Comparison of ENCODE assay signal across 17 cellular contexts in the genomic region with DNA sequence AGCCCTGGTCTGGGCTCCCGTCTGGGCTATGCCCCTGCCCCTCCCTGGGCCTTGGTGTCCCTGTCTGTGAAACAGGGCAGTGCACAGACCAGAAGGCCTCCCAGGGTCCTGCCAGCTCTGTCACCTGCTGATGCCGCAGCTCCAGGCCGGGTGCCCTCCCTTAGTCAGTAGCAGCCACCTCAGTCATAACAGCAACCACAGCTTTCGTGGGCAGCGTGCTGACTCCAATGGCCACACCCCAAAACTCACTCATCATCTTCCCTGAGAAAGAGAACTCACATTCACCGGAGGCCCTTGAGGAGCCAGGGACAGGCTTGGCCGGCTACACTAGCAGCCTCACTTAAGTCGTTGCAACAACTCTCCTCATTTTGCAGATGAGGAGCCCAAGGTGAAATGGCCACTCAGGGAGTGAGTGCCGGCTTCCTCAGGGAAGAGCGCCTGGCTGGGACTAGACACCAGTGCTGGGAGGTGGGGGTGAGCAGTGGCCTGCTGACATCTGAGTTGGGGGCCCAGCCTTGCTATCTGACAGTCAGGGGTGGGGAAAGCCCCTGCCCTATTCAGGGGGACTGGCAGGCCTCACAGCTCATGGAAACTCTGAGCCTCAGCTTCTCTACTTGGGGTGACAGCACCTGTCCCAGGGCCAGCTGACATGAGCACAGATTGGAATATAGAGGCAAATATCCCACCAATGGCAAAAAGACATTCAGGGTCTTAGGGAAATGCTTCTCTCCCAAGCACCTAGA. TPM values are rescaled to one million over a fixed set of nuclear protein-coding genes. Genes with fewer than 3 reads are reported as not detected.
DNase-seq lines count a peak whose midpoint lies in the region; ATAC-seq, FAIRE-seq and TF ChIP-seq lines count a peak whose summit lies in the region.
"Had no signal": no experiment of that assay in that cellular context is flagged by ENCODE, and none has a peak within 500 bp of the region (broad histone marks: within the 10 kb centered on the region; RNA-seq: fewer than 3 reads in every experiment).

No MANE protein-coding gene starts in this region.

- no peak overlapping the region for H3K4me3 ChIP-seq in H1 (ENCODE audit: extremely low read depth in 1 of 4, insufficient read depth in 2 of 4, low read depth in 3 of 4, low read length in 4 of 4)
- no peak overlapping the region for H3K4me3 ChIP-seq in hepatocyte
- H3K4me3 ChIP-seq: suprapubic skin had no signal

- H3K9me3 ChIP-seq in H1 (ENCODE audit: insufficient read depth in 2 of 2, low read depth in 1 of 2, low read length in 1 of 2) (no peaks in the 10 kb centered on the region), hepatocyte (ENCODE audit: low read depth) (no peaks in the 10 kb centered on the region)
- H3K9me3 ChIP-seq: suprapubic skin had no signal

- no peaks in the 10 kb centered on the region for H3K9me3 Mint-ChIP-seq in activated CD4-positive, alpha-beta memory T cell treated with anti-CD3 and anti-CD28 coated beads for 36 hours
- no peaks in the 10 kb centered on the region for H3K9me3 Mint-ChIP-seq in activated CD4-positive, alpha-beta memory T cell treated with anti-CD3 and anti-CD28 coated beads, Interleukin-2, amount 10 ng/mL, durations not matched to agents 7 days and 5 days
- no peaks in the 10 kb centered on the region for H3K9me3 Mint-ChIP-seq in mesothelial cell of epicardium
- H3K9me3 Mint-ChIP-seq: activated naive CD8-positive, alpha-beta T cell treated with anti-CD3 and anti-CD28 coated beads, Interleukin-2, amount 10 ng/mL, durations not matched to agents 7 days and 5 days; naive B cell had no signal

- no peak overlapping the region for H2BK5ac ChIP-seq in H1 (ENCODE audit: low read depth, low read length)

- H3K36me3 ChIP-seq in H1 (ENCODE audit: control insufficient read depth in 2 of 4, insufficient read depth in 4 of 4, low read length in 3 of 4) = peaks cover 17 to 40% (median 30%) of the 10 kb centered on the region in 4 experiments
- H3K36me3 ChIP-seq in hepatocyte (replicated peaks; ENCODE audit: insufficient read depth, low read depth) = no peaks in the 10 kb centered on the region

- no peak overlapping the region for H2BK12ac ChIP-seq in H1 (ENCODE audit: low read depth, low read length)

- H3K9me2 ChIP-seq in hepatocyte (replicated peaks; ENCODE audit: insufficient read depth) = no peaks in the 10 kb centered on the region

- H3K23me2 ChIP-seq in H1 (ENCODE audit: low read depth, low read length) = no peaks in the 10 kb centered on the region

- no peak overlapping the region for H3K14ac ChIP-seq in H1 (ENCODE audit: insufficient read length)

- POLR2A ChIA-PET in activated CD4-positive, alpha-beta memory T cell treated with anti-CD3 and anti-CD28 coated beads for 36 hours (lab: Charles Lee) = interaction anchor here (1.0 to 1.2 kb wide), 2 partner anchors 30 to 41 kb away, joined by 3 read pairs; partner anchors contain the start of gene FAM83G
- POLR2A ChIA-PET in activated CD4-positive, alpha-beta memory T cell treated with anti-CD3 and anti-CD28 coated beads, Interleukin-2, amount 10 ng/mL, durations not matched to agents 7 days and 5 days (lab: Charles Lee) = no interaction called here
- POLR2A ChIA-PET in H1 (lab: Charles Lee; ENCODE audit: partially characterized antibody) = interaction anchor here (2.4 kb wide), 1 partner anchor 29 kb away, joined by 8 read pairs; no protein-coding TSS in a partner anchor

- peaks cover 12% of the 10 kb centered on the region for H3K4me1 Mint-ChIP-seq in activated CD4-positive, alpha-beta memory T cell treated with anti-CD3 and anti-CD28 coated beads for 36 hours (ENCODE audit: low read depth)
- H3K4me1 Mint-ChIP-seq in activated CD4-positive, alpha-beta memory T cell treated with anti-CD3 and anti-CD28 coated beads, Interleukin-2, amount 10 ng/mL, durations not matched to agents 7 days and 5 days = peaks cover 3% of the 10 kb centered on the region
- H3K4me1 Mint-ChIP-seq in mesothelial cell of epicardium = no peaks in the 10 kb centered on the region
- H3K4me1 Mint-ChIP-seq: activated naive CD8-positive, alpha-beta T cell treated with anti-CD3 and anti-CD28 coated beads, Interleukin-2, amount 10 ng/mL, durations not matched to agents 7 days and 5 days; naive B cell had no signal

- H3K4ac ChIP-seq in H1 (replicated peaks; ENCODE audit: insufficient read length, low read depth, low read length) = no peak overlapping the region

- CTCF ChIA-PET in activated CD4-positive, alpha-beta memory T cell treated with anti-CD3 and anti-CD28 coated beads for 36 hours (lab: Charles Lee) = interaction anchor here (2.9 kb wide), 1 partner anchor 14 kb away, joined by 17 read pairs; no protein-coding TSS in a partner anchor
- CTCF ChIA-PET in activated CD4-positive, alpha-beta memory T cell treated with anti-CD3 and anti-CD28 coated beads, Interleukin-2, amount 10 ng/mL, durations not matched to agents 7 days and 5 days (lab: Charles Lee) = interaction anchor here (0.9 to 5.5 kb wide), 2 partner anchors 14 to 19 kb away, joined by 3 to 25 read pairs; no protein-coding TSS in a partner anchor
- CTCF ChIA-PET in H1 (lab: Charles Lee; ENCODE audit: partially characterized antibody) = interaction anchor here (3.3 kb wide), 1 partner anchor 14 kb away, joined by 15 read pairs; no protein-coding TSS in a partner anchor

- H3K56ac ChIP-seq in H1 (replicated peaks; ENCODE audit: insufficient read length, low read depth, low read length) = no peak overlapping the region

- H3K4me1 ChIP-seq in H1 (replicated peaks in 1 of 4; ENCODE audit: control insufficient read depth in 3 of 4, insufficient read depth in 4 of 4, low read length in 3 of 4) (peaks cover 0 to 4% (median under 1%) of the 10 kb centered on the region in 4 experiments; a peak in 3 of 7 replicates), hepatocyte (ENCODE audit: insufficient read depth) (peaks cover 6% of the 10 kb centered on the region)

- no peak for TF ChIP-seq RAD21 in H1 (IDR thresholded peaks at IDR 0.05 in 1 of 2, conservative IDR thresholded peaks at IDR 0.05 in 1 of 2; ENCODE audit: low read depth in 2 of 2, low read length in 2 of 2)

- no peak overlapping the region for H3K18ac ChIP-seq in H1 (ENCODE audit: extremely low read depth, low read length)

- peaks cover 14% of the 10 kb centered on the region for H3K36me3 Mint-ChIP-seq in activated CD4-positive, alpha-beta memory T cell treated with anti-CD3 and anti-CD28 coated beads for 36 hours
- H3K36me3 Mint-ChIP-seq in activated CD4-positive, alpha-beta memory T cell treated with anti-CD3 and anti-CD28 coated beads, Interleukin-2, amount 10 ng/mL, durations not matched to agents 7 days and 5 days (ENCODE audit: low read depth) = no peaks in the 10 kb centered on the region
- H3K36me3 Mint-ChIP-seq in mesothelial cell of epicardium = peaks cover 8% of the 10 kb centered on the region
- H3K36me3 Mint-ChIP-seq: activated naive CD8-positive, alpha-beta T cell treated with anti-CD3 and anti-CD28 coated beads, Interleukin-2, amount 10 ng/mL, durations not matched to agents 7 days and 5 days; naive B cell had no signal

- peak; percentile 62 for DNase-seq in activated CD4-positive, alpha-beta memory T cell treated with anti-CD3 and anti-CD28 coated beads for 36 hours
- DNase-seq in activated CD4-positive, alpha-beta memory T cell treated with anti-CD3 and anti-CD28 coated beads, Interleukin-2, amount 10 ng/mL, durations not matched to agents 7 days and 5 days = no peak
- DNase-seq in HTR-8/SVneo (ENCODE audit: insufficient read length, low spot score) (no peak), H1 (ENCODE audit: low read depth in 1 of 2, low spot score in 2 of 2) (no peak), hepatocyte (ENCODE audit: low spot score) (no peak), mesothelial cell of epicardium (ENCODE audit: low spot score in 2 of 2, unreplicated experiment in 2 of 2) (no peak)
- peak; percentile 25 to 41 for DNase-seq in stimulated activated CD4-positive, alpha-beta T cell treated with anti-CD3 and anti-CD28 coated beads, Interleukin-2, amount 100 ng/mL, for 24 hours
- DNase-seq: activated naive CD8-positive, alpha-beta T cell treated with anti-CD3 and anti-CD28 coated beads, Interleukin-2, amount 10 ng/mL, durations not matched to agents 7 days and 5 days; Calu3; head of caudate nucleus; Karpas-422; naive B cell; NCI-H1694 treated with DMSO at 0.1 percent for 48 hours; OCI-M1 had no signal

- H3K27ac Mint-ChIP-seq in activated CD4-positive, alpha-beta memory T cell treated with anti-CD3 and anti-CD28 coated beads for 36 hours = peak overlapping the region; percentile 10
- H3K27ac Mint-ChIP-seq in activated CD4-positive, alpha-beta memory T cell treated with anti-CD3 and anti-CD28 coated beads, Interleukin-2, amount 10 ng/mL, durations not matched to agents 7 days and 5 days = no peak overlapping the region
- H3K27ac Mint-ChIP-seq in mesothelial cell of epicardium = no peak overlapping the region
- H3K27ac Mint-ChIP-seq: activated naive CD8-positive, alpha-beta T cell treated with anti-CD3 and anti-CD28 coated beads, Interleukin-2, amount 10 ng/mL, durations not matched to agents 7 days and 5 days had no signal

- H4K20me1 ChIP-seq in H1 (replicated peaks in 1 of 2; ENCODE audit: control insufficient read depth in 1 of 2, insufficient read depth in 2 of 2, low read length in 2 of 2) (peaks cover 2 to 16% of the 10 kb centered on the region in 2 experiments), hepatocyte (ENCODE audit: insufficient read depth, poor library complexity, severe bottlenecking) (no peaks in the 10 kb centered on the region)

- H3K27ac ChIP-seq in H1 (ENCODE audit: low read depth, low read length) (no peak overlapping the region), hepatocyte (no peak overlapping the region)
- H3K27ac ChIP-seq: suprapubic skin had no signal

- H3K4me3 Mint-ChIP-seq in activated CD4-positive, alpha-beta memory T cell treated with anti-CD3 and anti-CD28 coated beads for 36 hours = no peak overlapping the region
- H3K4me3 Mint-ChIP-seq in activated CD4-positive, alpha-beta memory T cell treated with anti-CD3 and anti-CD28 coated beads, Interleukin-2, amount 10 ng/mL, durations not matched to agents 7 days and 5 days = no peak overlapping the region
- no peak overlapping the region for H3K4me3 Mint-ChIP-seq in mesothelial cell of epicardium
- H3K4me3 Mint-ChIP-seq: activated naive CD8-positive, alpha-beta T cell treated with anti-CD3 and anti-CD28 coated beads, Interleukin-2, amount 10 ng/mL, durations not matched to agents 7 days and 5 days; naive B cell had no signal

- no peak overlapping the region for H3K9ac ChIP-seq in H1 (replicated peaks in 1 of 4; ENCODE audit: extremely low read depth in 1 of 4, low read depth in 3 of 4, low read length in 3 of 4)

- 93% methylated on average over 10 of the region's 10 CpGs; no CpG with 5 or more reads in 1 of the 2 experiments for WGBS in H1 (ENCODE audit: extremely low coverage in 1 of 2, insufficient coverage in 1 of 2, insufficient read length in 1 of 2, insufficient replicate concordance in 2 of 2, low coverage in 1 of 2, low lambda C conversion rate in 2 of 2, missing lambda C conversion rate in 1 of 2), 2 experiments
- 92% methylated on average over 10 of the region's 10 CpGs for WGBS in hepatocyte (ENCODE audit: low lambda C conversion rate, missing lambda C conversion rate)

- TF ChIP-seq POLR2A in H1 (IDR thresholded peaks at IDR 0.05; ENCODE audit: control extremely low read depth in 1 of 2, low read depth in 2 of 2, low read length in 2 of 2) = no peak

- no peak for ATAC-seq in HG03565 (IDR thresholded peaks at IDR 0.05; ENCODE audit: unreplicated experiment)

- peaks cover 7% of the 10 kb centered on the region; the same call in 1 of the 2 replicates for H3K79me1 ChIP-seq in H1 (ENCODE audit: low read depth, low read length)

- H3K79me2 ChIP-seq in H1 (ENCODE audit: control insufficient read depth in 1 of 2, insufficient read depth in 2 of 2, low read length in 2 of 2) (no peaks in the 10 kb centered on the region), hepatocyte (no peaks in the 10 kb centered on the region)

- 0 out of 2 replicates have a peak overlapping the region, but pooled peaks have one; percentile 14 for H4K8ac ChIP-seq in H1 (ENCODE audit: extremely low read depth, insufficient read depth, low read length)

- H3K27me3 ChIP-seq in H1 (replicated peaks in 1 of 4; ENCODE audit: control insufficient read depth in 3 of 4, extremely low read depth in 1 of 4, insufficient read depth in 3 of 4, low read length in 3 of 4) (no peaks in the 10 kb centered on the region), hepatocyte (no peaks in the 10 kb centered on the region)
- H3K27me3 ChIP-seq: suprapubic skin had no signal

- FAIRE-seq in HTR-8/SVneo (lab: Jason Lieb, UNC) (peak; percentile 62), H1 (lab: Jason Lieb, UNC) (no peak)

- H2BK20ac ChIP-seq in H1 (ENCODE audit: low read length) = no peak overlapping the region

- H2AK5ac ChIP-seq in H1 (ENCODE audit: low read depth, low read length) = no peak overlapping the region

- TF ChIP-seq EP300 in H1 (IDR thresholded peaks at IDR 0.05; ENCODE audit: borderline replicate concordance in 1 of 2, low read depth in 2 of 2, low read length in 2 of 2) = no peak

- H3K27me3 Mint-ChIP-seq in activated CD4-positive, alpha-beta memory T cell treated with anti-CD3 and anti-CD28 coated beads for 36 hours = no peaks in the 10 kb centered on the region
- H3K27me3 Mint-ChIP-seq in activated CD4-positive, alpha-beta memory T cell treated with anti-CD3 and anti-CD28 coated beads, Interleukin-2, amount 10 ng/mL, durations not matched to agents 7 days and 5 days = no peaks in the 10 kb centered on the region
- no peaks in the 10 kb centered on the region for H3K27me3 Mint-ChIP-seq in mesothelial cell of epicardium (ENCODE audit: low read depth)
- H3K27me3 Mint-ChIP-seq: activated naive CD8-positive, alpha-beta T cell treated with anti-CD3 and anti-CD28 coated beads, Interleukin-2, amount 10 ng/mL, durations not matched to agents 7 days and 5 days; naive B cell had no signal

- H4K91ac ChIP-seq in H1 (replicated peaks; ENCODE audit: insufficient read length, low read length) = no peak overlapping the region

- H4K5ac ChIP-seq in H1 (ENCODE audit: insufficient read length, low read depth, low read length) = no peak overlapping the region

- no peak overlapping the region for H2BK120ac ChIP-seq in H1 (replicated peaks; ENCODE audit: low read depth, low read length)

- H2BK15ac ChIP-seq in H1 (ENCODE audit: low read length) = no peak overlapping the region

- no peak overlapping the region for H3K23ac ChIP-seq in H1 (ENCODE audit: insufficient read length)

- no peak overlapping the region for H3K4me2 ChIP-seq in H1 (ENCODE audit: insufficient read depth in 1 of 2, low read depth in 2 of 2, low read length in 2 of 2)
- no peak overlapping the region for H3K4me2 ChIP-seq in hepatocyte

- intact Hi-C loops in activated CD4-positive, alpha-beta memory T cell treated with anti-CD3 and anti-CD28 coated beads for 36 hours (cut with micrococcal nuclease) = loop anchor here (10.0 kb wide), 1 partner anchor 50 kb away; no protein-coding TSS in a partner anchor

- TF ChIP-seq CTCF in H1 (IDR thresholded peaks at IDR 0.05; ENCODE audit: control extremely low read depth in 1 of 3, insufficient read depth in 1 of 3, low read depth in 1 of 3, low read length in 3 of 3) (no peak), hepatocyte (IDR thresholded peaks at IDR 0.05; ENCODE audit: poor library complexity) (no peak), mesothelial cell of epicardium (IDR thresholded peaks at IDR 0.05; ENCODE audit: unreplicated experiment) (no peak)

- no peak overlapping the region for H2AFZ ChIP-seq in H1 (ENCODE audit: low read length)
- no peak overlapping the region for H2AFZ ChIP-seq in hepatocyte

RNA-seq across cellular contexts. Expression of gene SLC5A10, which starts 22.6 kb away (rescaled TPM):
- not detected for total RNA-seq in activated CD4-positive, alpha-beta memory T cell treated with anti-CD3 and anti-CD28 coated beads for 36 hours
- total RNA-seq in activated CD4-positive, alpha-beta memory T cell treated with anti-CD3 and anti-CD28 coated beads, Interleukin-2, amount 10 ng/mL, durations not matched to agents 7 days and 5 days = not detected
- total RNA-seq in H1 (2021; fragmentation: NEBNext Ultra II Directional; extraction: Animal tissue kit (Norgen Biotek cat#: 25700)) = 0.11 TPM in 1 of 2 replicates, not detected in the other
- polyA plus RNA-seq in H1 (2011; rRNA removed) (0.05 and 0.11 TPM in 2 replicates), hepatocyte (0.22 TPM in 1 of 2 replicates, not detected in the other)
- polyA plus RNA-seq in H1 (2011; cell fraction: cytosol; rRNA removed) = 0.08 TPM
- 0.16 TPM for polyA plus RNA-seq in H1 (2011; cell fraction: nucleus; rRNA removed)
- polyA plus RNA-seq in H1 (2012, experiment 1 of 2) = 0.14 to 0.16 TPM in 2 of 4 replicates, not detected in the others
- not detected for polyA plus RNA-seq in H1 (2012, experiment 2 of 2)
- under 0.01 TPM for polyA plus RNA-seq in H1 (2013, experiment 1 of 2)
- polyA plus RNA-seq in H1 (2013, experiment 2 of 2) = not detected
- 0.16 TPM in 1 of 2 replicates, not detected in the other for polyA minus RNA-seq in H1 (2011; rRNA and poly(A)+ RNA removed)
- not detected for polyA minus RNA-seq in H1 (2011; cell fraction: cytosol; rRNA and poly(A)+ RNA removed)
- polyA minus RNA-seq in H1 (2011; cell fraction: nucleus; rRNA and poly(A)+ RNA removed) = 0.10 TPM
- total RNA-seq in hepatocyte (not detected in 2 replicates), mesothelial cell of epicardium (0.14 to 0.25 TPM (median 0.24 TPM) in 3 replicates)
- total RNA-seq: activated naive CD8-positive, alpha-beta T cell treated with anti-CD3 and anti-CD28 coated beads, Interleukin-2, amount 10 ng/mL, durations not matched to agents 7 days and 5 days; Calu3; NCI-H460 had no signal

RNA-seq across cellular contexts. Expression of gene FAM83G, which starts 30.0 kb away (rescaled TPM):
- 10 to 100 TPM; 12.6 to 14.3 TPM for total RNA-seq in activated CD4-positive, alpha-beta memory T cell treated with anti-CD3 and anti-CD28 coated beads for 36 hours
- total RNA-seq in activated CD4-positive, alpha-beta memory T cell treated with anti-CD3 and anti-CD28 coated beads, Interleukin-2, amount 10 ng/mL, durations not matched to agents 7 days and 5 days = 1 to 10 TPM; 6.4 to 6.5 TPM
- 28.7 and 29.0 TPM in 2 replicates for total RNA-seq in H1 (2021; fragmentation: NEBNext Ultra II Directional; extraction: Animal tissue kit (Norgen Biotek cat#: 25700))
- polyA plus RNA-seq in H1 (2011; rRNA removed) = 15.4 and 21.3 TPM in 2 replicates
- 14.3 TPM for polyA plus RNA-seq in H1 (2011; cell fraction: cytosol; rRNA removed)
- polyA plus RNA-seq in H1 (2011; cell fraction: nucleus; rRNA removed) = 29.6 TPM
- polyA plus RNA-seq in H1 (2012, experiment 1 of 2) = 13.8 to 20.5 TPM (median 18.5 TPM) in 4 replicates
- polyA plus RNA-seq in H1 (2012, experiment 2 of 2) = 20.3 TPM
- 13.9 TPM for polyA plus RNA-seq in H1 (2013, experiment 1 of 2)
- 13.4 TPM for polyA plus RNA-seq in H1 (2013, experiment 2 of 2)
- polyA minus RNA-seq in H1 (2011; rRNA and poly(A)+ RNA removed) = 20.1 and 21.0 TPM in 2 replicates
- 21.6 TPM for polyA minus RNA-seq in H1 (2011; cell fraction: cytosol; rRNA and poly(A)+ RNA removed)
- polyA minus RNA-seq in H1 (2011; cell fraction: nucleus; rRNA and poly(A)+ RNA removed) = 22.7 TPM
- 19.3 and 25.4 TPM in 2 replicates for total RNA-seq in hepatocyte
- 13.9 and 14.7 TPM in 2 replicates for polyA plus RNA-seq in hepatocyte
- total RNA-seq in mesothelial cell of epicardium = 14.5 to 15.0 TPM (median 15.0 TPM) in 3 replicates

Comparison
In these comparisons a context has a peak if more than half of its experiments do, and no peak if none do; other contexts are left out.
1. DNase-seq: peak in activated CD4-positive, alpha-beta memory T cell treated with anti-CD3 and anti-CD28 coated beads for 36 hours (single experiment) and stimulated activated CD4-positive, alpha-beta T cell treated with anti-CD3 and anti-CD28 coated beads, Interleukin-2, amount 100 ng/mL, for 24 hours (2 of 2); none in activated CD4-positive, alpha-beta memory T cell treated with anti-CD3 and anti-CD28 coated beads, Interleukin-2, amount 10 ng/mL, durations not matched to agents 7 days and 5 days (single experiment), HTR-8/SVneo (single experiment), H1 (0 of 2), hepatocyte (single experiment) and mesothelial cell of epicardium (0 of 2).